In the genomic region with DNA sequence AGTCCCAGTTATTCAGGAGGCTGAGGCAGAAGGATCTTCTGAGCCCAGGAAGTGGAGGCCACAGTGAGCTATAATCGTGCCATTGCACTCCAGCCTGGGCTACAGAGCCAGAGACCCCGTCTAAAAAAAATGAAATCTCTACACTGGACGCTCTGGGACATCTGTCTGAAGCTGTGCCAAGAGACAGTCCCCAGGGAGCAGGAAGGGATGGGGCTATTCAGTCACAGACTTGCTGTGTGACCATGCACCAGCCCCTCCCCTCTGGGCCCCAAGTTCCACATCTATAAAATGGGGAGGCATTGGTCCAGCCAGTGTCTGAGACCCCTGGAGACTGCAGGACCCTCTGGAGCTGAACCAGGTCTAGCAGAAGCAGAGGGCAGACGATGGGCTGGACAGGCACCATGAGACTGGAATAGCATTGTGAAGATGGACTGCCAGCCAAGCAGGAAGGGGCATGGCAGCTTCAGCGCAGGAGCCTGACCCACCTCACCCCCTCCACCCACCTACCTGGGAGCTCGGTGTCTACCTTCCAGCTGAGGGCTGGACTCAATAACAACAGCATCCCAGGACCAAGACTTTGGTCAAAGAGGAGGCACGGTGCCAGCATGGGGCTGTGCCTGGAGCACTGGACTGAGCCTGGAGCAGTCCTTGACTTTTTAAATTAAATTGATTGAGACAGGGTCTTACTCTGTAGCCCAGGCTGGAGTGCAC, we compare ENCODE assay signal across 21 cellular contexts. TPM values are rescaled to one million over a fixed set of nuclear protein-coding genes. Genes with fewer than 3 reads are reported as not detected.
A peak's percentile ranks its signal among the peaks of the same experiment; 100 is the strongest.
DNase-seq lines count a peak whose midpoint lies in the region; ATAC-seq and TF ChIP-seq lines count a peak whose summit lies in the region.
"Had no signal": no experiment of that assay in that cellular context is flagged by ENCODE, and none has a peak within 500 bp of the region (broad histone marks: within the 10 kb centered on the region; RNA-seq: fewer than 3 reads in every experiment).

No MANE protein-coding gene starts in this region.

- H2AK9ac ChIP-seq in IMR-90 (replicated peaks; ENCODE audit: low read depth, low read length, poor library complexity): no peak overlapping the region

- no peaks in the 10 kb centered on the region for H3K36me3 Mint-ChIP-seq in endodermal cell (ENCODE audit: low read depth)

- H3K4me1 ChIP-seq in BE2C (no peaks in the 10 kb centered on the region), IMR-90 (ENCODE audit: control insufficient read depth, insufficient read depth, low read length) (peaks cover 2% of the 10 kb centered on the region; the same call in 1 of the 2 replicates), endodermal cell (ENCODE audit: control insufficient read depth, insufficient read depth, low read length) (peaks cover 4% of the 10 kb centered on the region), ovary (ENCODE audit: insufficient read depth) (no peaks in the 10 kb centered on the region)
- H3K4me1 ChIP-seq: prostate gland had no signal

- H3K27ac ChIP-seq in IMR-90 (ENCODE audit: insufficient read depth, low read length) (no peak overlapping the region), endodermal cell (ENCODE audit: low read depth, low read length) (no peak overlapping the region), ovary (no peak overlapping the region)
- H3K27ac ChIP-seq: GM23248, SK-N-MC had no signal

- H4K20me1 ChIP-seq in IMR-90 (ENCODE audit: insufficient read depth, low read length): no peaks in the 10 kb centered on the region

- H3K4ac ChIP-seq in IMR-90 (ENCODE audit: low read depth, low read length): no peak overlapping the region

- H2BK120ac ChIP-seq in IMR-90 (ENCODE audit: low read depth, low read length): no peak overlapping the region

- 100% methylated on average over 1 of the region's 7 CpGs; no CpG with 5 or more reads in 1 of the 2 experiments for WGBS in IMR-90 (ENCODE audit: extremely low coverage in 2 of 2, insufficient read length in 1 of 2), 2 experiments
- WGBS in endodermal cell (ENCODE audit: insufficient coverage in 1 of 2, insufficient read length in 1 of 2), 2 experiments: 73 to 86% methylated on average over 7 of the region's 7 CpGs
- 79 to 85% (median 81%) methylated on average over 7 of the region's 7 CpGs for WGBS in ovary, 3 donors

- in situ Hi-C loops in IMR-90 (cut with MboI; ENCODE audit: low sequenced_read_pairs): no loop called here
- in situ Hi-C loops in GM13976 (cut with MboI; ENCODE audit: low sequenced_read_pairs, unreplicated experiment): no loop called here

- H3K79me1 ChIP-seq in IMR-90 (ENCODE audit: low read depth in 1 of 2, low read length in 2 of 2): peaks cover 0 to 9% of the 10 kb centered on the region in 2 experiments; a peak in 1 of 4 replicates

- no peak for TF ChIP-seq CTCF in BE2C (IDR thresholded peaks at IDR 0.05; ENCODE audit: low read depth, low read length)
- no peak for TF ChIP-seq CTCF in IMR-90 (conservative IDR thresholded peaks at IDR 0.05; ENCODE audit: low read depth, low read length)
- TF ChIP-seq CTCF in endodermal cell (conservative IDR thresholded peaks at IDR 0.05): no peak
- TF ChIP-seq CTCF in ovary (IDR thresholded peaks at IDR 0.05): no peak
- no peak for TF ChIP-seq CTCF in GM13976 (IDR thresholded peaks at IDR 0.05; ENCODE audit: borderline replicate concordance, control extremely low read depth, extremely low read depth, insufficient read depth, missing control alignments)

- no peak for ATAC-seq in IMR-90 (ENCODE audit: low read depth)
- no peak for ATAC-seq in HG03159 (IDR thresholded peaks at IDR 0.05; ENCODE audit: unreplicated experiment)
- no peak for ATAC-seq in HG03520 (IDR thresholded peaks at IDR 0.05; ENCODE audit: unreplicated experiment)
- no peak for ATAC-seq in GM21381 (IDR thresholded peaks at IDR 0.05; ENCODE audit: unreplicated experiment)
- ATAC-seq: activated naive CD8-positive, alpha-beta T cell treated with anti-CD3 and anti-CD28 coated beads, Interleukin-2, amount 50 U/mL, for 24 hours had no signal

- H3K27me3 ChIP-seq in BE2C (peaks cover 20% of the 10 kb centered on the region), IMR-90 (ENCODE audit: control insufficient read depth, insufficient read depth, low read length) (peaks cover 5% of the 10 kb centered on the region), endodermal cell (ENCODE audit: control insufficient read depth, insufficient read depth, low read length, poor library complexity, severe bottlenecking) (peaks cover 54% of the 10 kb centered on the region), ovary (no peaks in the 10 kb centered on the region)

- dilution Hi-C loops in IMR-90 (cut with HindIII; ENCODE audit: low sequenced_read_pairs, unreplicated experiment): no loop called here

- no peak overlapping the region for H3K23ac ChIP-seq in IMR-90 (ENCODE audit: low read depth, low read length)

- H2AFZ ChIP-seq in IMR-90 (replicated peaks; ENCODE audit: low read length, poor library complexity): peak overlapping the region; percentile 32

- intact Hi-C loops in IMR-90 (cut with micrococcal nuclease): no loop called here
- intact Hi-C loops in ovary (cut with DNase I): no loop called here

- no peak overlapping the region for H3K9ac ChIP-seq in IMR-90 (ENCODE audit: low read depth, low read length)
- no peak overlapping the region for H3K9ac ChIP-seq in endodermal cell (ENCODE audit: extremely low read depth, low read length, poor library complexity, severe bottlenecking)

- no peak overlapping the region for H2BK15ac ChIP-seq in IMR-90 (ENCODE audit: low read depth, low read length)

- POLR2A ChIA-PET in IMR-90 (lab: Charles Lee; ENCODE audit: unreplicated experiment): no interaction called here

- TF ChIP-seq RAD21 in IMR-90 (IDR thresholded peaks at IDR 0.05; ENCODE audit: low read length): no peak

- H4K8ac ChIP-seq in IMR-90 (ENCODE audit: low read depth in 2 of 2, low read length in 2 of 2): no peak overlapping the region

- no peak overlapping the region for H3K4me3 ChIP-seq in BE2C (ENCODE audit: low read depth, low read length)
- no peak overlapping the region for H3K4me3 ChIP-seq in IMR-90 (ENCODE audit: insufficient read depth, low read depth, low read length)
- no peak overlapping the region for H3K4me3 ChIP-seq in endodermal cell (ENCODE audit: low read length)
- peak overlapping the region; percentile 55 for H3K4me3 ChIP-seq in ovary

- H2BK20ac ChIP-seq in IMR-90 (ENCODE audit: low read depth, low read length): no peak overlapping the region

- no peak for TF ChIP-seq POLR2A in IMR-90 (IDR thresholded peaks at IDR 0.05; ENCODE audit: low read depth, low read length)
- no peak for TF ChIP-seq POLR2A in ovary (IDR thresholded peaks at IDR 0.05)

- peaks cover 89% of the 10 kb centered on the region for H3K27me3 Mint-ChIP-seq in endodermal cell (ENCODE audit: insufficient read depth)

- peak overlapping the region; percentile 57 for H3K4me3 Mint-ChIP-seq in endodermal cell

- no peak overlapping the region for H3K18ac ChIP-seq in IMR-90 (ENCODE audit: low read depth, low read length)

- CTCF ChIA-PET in IMR-90 (lab: Yijun Ruan, JAX): no interaction called here

- H4K5ac ChIP-seq in IMR-90 (ENCODE audit: low read depth, low read length): no peak overlapping the region

- H4K91ac ChIP-seq in IMR-90 (ENCODE audit: insufficient read depth, low read depth, low read length): no peak overlapping the region

- no peaks in the 10 kb centered on the region for H3K4me1 Mint-ChIP-seq in endodermal cell

- BruUV-seq in IMR-90 (replicated peaks; lab: Mats Ljungman, UMichigan): no TSS peak

- no peaks in the 10 kb centered on the region for H3K9me3 ChIP-seq in BE2C
- no peaks in the 10 kb centered on the region for H3K9me3 ChIP-seq in IMR-90 (ENCODE audit: control insufficient read depth, insufficient read depth, low read length)
- H3K9me3 ChIP-seq in endodermal cell (ENCODE audit: control insufficient read depth, low read length): no peaks in the 10 kb centered on the region
- no peaks in the 10 kb centered on the region for H3K9me3 ChIP-seq in ovary
- H3K9me3 ChIP-seq: prostate gland had no signal

- H3K9me1 ChIP-seq in IMR-90 (ENCODE audit: insufficient read depth, low read length): peaks cover 6% of the 10 kb centered on the region; the same call in 1 of the 2 replicates

- no peak overlapping the region for H3K56ac ChIP-seq in IMR-90 (ENCODE audit: extremely low read depth, insufficient read depth, low read length)

- no peak overlapping the region for H3K27ac Mint-ChIP-seq in endodermal cell
- H3K27ac Mint-ChIP-seq: activated CD4-positive, alpha-beta T cell treated with anti-CD3 and anti-CD28 coated beads, Interleukin-2, amount 10 ng/mL, durations not matched to agents 7 days and 5 days; activated naive CD8-positive, alpha-beta T cell treated with anti-CD3 and anti-CD28 coated beads, Interleukin-2, amount 50 U/mL, for 24 hours had no signal

- DNase-seq in BE2C (peak; percentile 63), IMR-90 (no peak), endodermal cell (no peak), ovary (peak in 1 of 5 donors; percentile 38), GM13976 (ENCODE audit: low spot score) (no peak)
- DNase-seq: activated CD4-positive, alpha-beta T cell treated with anti-CD3 and anti-CD28 coated beads, Interleukin-2, amount 10 ng/mL, durations not matched to agents 7 days and 5 days; activated naive CD8-positive, alpha-beta T cell treated with anti-CD3 and anti-CD28 coated beads, Interleukin-2, amount 50 U/mL, for 24 hours; activated T-cell treated with anti-CD3 and anti-CD28 coated beads for 4 hours; AML-193; caudate nucleus; DMS 273 treated with DMSO at 0.1 percent for 48 hours; effector memory CD4-positive, alpha-beta T cell; GM23248; hypothalamus; NCI-H1436; NCI-H446 had no signal

- no peak overlapping the region for H2AK5ac ChIP-seq in IMR-90 (ENCODE audit: low read depth, low read length)

- H3K14ac ChIP-seq in IMR-90 (replicated peaks; ENCODE audit: low read depth, low read length): no peak overlapping the region

- H3K9me3 Mint-ChIP-seq in endodermal cell: no peaks in the 10 kb centered on the region
- H3K9me3 Mint-ChIP-seq: activated CD4-positive, alpha-beta T cell treated with anti-CD3 and anti-CD28 coated beads, Interleukin-2, amount 10 ng/mL, durations not matched to agents 7 days and 5 days; activated naive CD8-positive, alpha-beta T cell treated with anti-CD3 and anti-CD28 coated beads, Interleukin-2, amount 50 U/mL, for 24 hours had no signal

- H3K4me2 ChIP-seq in IMR-90 (ENCODE audit: low read depth, low read length): no peak overlapping the region

- no peaks in the 10 kb centered on the region for H3K36me3 ChIP-seq in BE2C
- peaks cover 1% of the 10 kb centered on the region; the same call in 1 of the 2 replicates for H3K36me3 ChIP-seq in IMR-90 (ENCODE audit: control insufficient read depth, insufficient read depth, low read length)
- H3K36me3 ChIP-seq in endodermal cell (ENCODE audit: control insufficient read depth, insufficient read depth, low read length): no peaks in the 10 kb centered on the region
- H3K36me3 ChIP-seq in ovary: no peaks in the 10 kb centered on the region
- H3K36me3 ChIP-seq: prostate gland had no signal

- no peak overlapping the region for H2BK5ac ChIP-seq in IMR-90 (ENCODE audit: low read depth, low read length, poor library complexity, severe bottlenecking)

- TF ChIP-seq EP300 in ovary (IDR thresholded peaks at IDR 0.05): no peak

RNA-seq across cellular contexts. Expression of a gene that starts 1.4 kb away (rescaled TPM):
- polyA plus RNA-seq in BE2C (2012; ENCODE audit: insufficient read depth, insufficient read length, low read depth): not detected
- total RNA-seq in IMR-90 (2012; rRNA removed) (25.5 and 33.1 TPM in 2 replicates), endodermal cell (10 to 100 TPM in 1 of 2 donors, 1 to 10 TPM in 1; 8.6 to 12.3 TPM), ovary (10 to 100 TPM; 13.5 to 64.0 (median 23.9) TPM)
- polyA plus RNA-seq in IMR-90 (2012; rRNA removed) (75.2 and 82.4 TPM in 2 replicates), ovary (10 to 100 TPM in 1 of 2 donors, under 1 TPM in 1; 0.85 to 23.3 TPM)
- polyA plus RNA-seq in IMR-90 (2012; cell fraction: cytosol; rRNA removed): 49.6 and 120 TPM in 2 replicates
- polyA plus RNA-seq in IMR-90 (2012; cell fraction: nucleus; rRNA removed; ENCODE audit: low replicate concordance): 20.6 and 49.4 TPM in 2 replicates
- 5.8 TPM for polyA plus RNA-seq in endodermal cell (2013, experiment 1 of 2)
- 5.7 TPM for polyA plus RNA-seq in endodermal cell (2013, experiment 2 of 2)
- total RNA-seq: activated CD4-positive, alpha-beta T cell treated with anti-CD3 and anti-CD28 coated beads, Interleukin-2, amount 10 ng/mL, durations not matched to agents 7 days and 5 days had no signal

RNA-seq across cellular contexts. Expression of a gene that starts 13.4 kb away (rescaled TPM):
- 0.57 TPM for polyA plus RNA-seq in BE2C (2012; ENCODE audit: insufficient read depth, insufficient read length, low read depth)
- total RNA-seq in IMR-90 (2012; rRNA removed): not detected in 2 replicates
- polyA plus RNA-seq in IMR-90 (2012; rRNA removed): 0.22 and 0.30 TPM in 2 replicates
- polyA plus RNA-seq in IMR-90 (2012; cell fraction: cytosol; rRNA removed): 0.08 and 0.29 TPM in 2 replicates
- 0.37 and 0.44 TPM in 2 replicates for polyA plus RNA-seq in IMR-90 (2012; cell fraction: nucleus; rRNA removed; ENCODE audit: low replicate concordance)
- total RNA-seq in endodermal cell: 1 to 10 TPM in 1 of 2 donors, not detected in 1; 1.2 TPM
- polyA plus RNA-seq in endodermal cell (2013, experiment 1 of 2): 2.5 TPM
- polyA plus RNA-seq in endodermal cell (2013, experiment 2 of 2): 1.2 TPM
- total RNA-seq in ovary: 1 to 10 TPM in 1 of 7 donors, under 1 TPM in 5, not detected in 1; 0.37 to 1.0 (median 0.68) TPM
- polyA plus RNA-seq in ovary: under 1 TPM; 0.23 to 0.81 TPM
- total RNA-seq: activated CD4-positive, alpha-beta T cell treated with anti-CD3 and anti-CD28 coated beads, Interleukin-2, amount 10 ng/mL, durations not matched to agents 7 days and 5 days; GM23248 had no signal
- polyA plus RNA-seq: GM23248 had no signal

RNA-seq across cellular contexts. Expression of a gene that starts 29.0 kb away (rescaled TPM):
- polyA plus RNA-seq in BE2C (2012; ENCODE audit: insufficient read depth, insufficient read length, low read depth): 26.4 TPM
- 1.6 and 1.7 TPM in 2 replicates for total RNA-seq in IMR-90 (2012; rRNA removed)
- polyA plus RNA-seq in IMR-90 (2012; rRNA removed): 1.2 and 1.5 TPM in 2 replicates
- polyA plus RNA-seq in IMR-90 (2012; cell fraction: cytosol; rRNA removed): 0.74 and 0.98 TPM in 2 replicates
- 3.2 and 4.6 TPM in 2 replicates for polyA plus RNA-seq in IMR-90 (2012; cell fraction: nucleus; rRNA removed; ENCODE audit: low replicate concordance)
- total RNA-seq in endodermal cell: 1 to 10 TPM; 6.0 to 7.2 TPM
- polyA plus RNA-seq in endodermal cell (2013, experiment 1 of 2): 32.9 TPM
- polyA plus RNA-seq in endodermal cell (2013, experiment 2 of 2): 26.5 TPM
- 10 to 100 TPM in 4 of 7 donors, 1 to 10 TPM in 3; 4.2 to 25.4 (median 12.1) TPM for total RNA-seq in ovary
- 10 to 100 TPM in 1 of 2 donors, 1 to 10 TPM in 1; 8.2 to 15.6 TPM for polyA plus RNA-seq in ovary
- total RNA-seq: activated CD4-positive, alpha-beta T cell treated with anti-CD3 and anti-CD28 coated beads, Interleukin-2, amount 10 ng/mL, durations not matched to agents 7 days and 5 days; GM23248 had no signal
